ENCODE assay signal across 11 cellular contexts in genomic region chr12:119901670-119902069, GRCh38. TPM values are rescaled to one million over a fixed set of nuclear protein-coding genes. Genes with fewer than 3 reads are reported as not detected.
DNase-seq lines count a peak whose midpoint lies in the region; ATAC-seq, FAIRE-seq and TF ChIP-seq lines count a peak whose summit lies in the region.
"Had no signal": no experiment of that assay in that cellular context is flagged by ENCODE, and none has a peak within 500 bp of the region (broad histone marks: within the 10 kb centered on the region; RNA-seq: fewer than 3 reads in every experiment).

No MANE protein-coding gene starts in this region.

- H3K27ac ChIP-seq in HCT116 (ENCODE audit: low read depth, low read length) (no peak overlapping the region), OCI-LY7 (ENCODE audit: low read depth, low read length, poor library complexity, severe bottlenecking) (no peak overlapping the region), VCaP (0 out of 2 replicates have a peak overlapping the region, but pooled peaks have one; percentile 19), kidney (ENCODE audit: low read depth in 2 of 2, low read length in 2 of 2) (no peak overlapping the region)
- H3K27ac ChIP-seq: C4-2B had no signal

- peak overlapping the region; percentile 33 for H2AFZ ChIP-seq in HCT116 (ENCODE audit: low read depth, low read length, poor library complexity, severe bottlenecking)
- peak overlapping the region; percentile 47; the same call in 1 of the 2 replicates for H2AFZ ChIP-seq in OCI-LY7 (ENCODE audit: low read length)

- POLR2A ChIA-PET in HCT116 (lab: Charles Lee) (no interaction called here), OCI-LY7 (lab: Charles Lee) (no interaction called here)

- CTCF ChIA-PET in HCT116 (lab: Charles Lee) (interaction anchor here (1.4 kb wide), 1 partner anchor 207 kb away, joined by 4 read pairs; no protein-coding TSS in a partner anchor), OCI-LY7 (lab: Charles Lee; ENCODE audit: unreplicated experiment) (no interaction called here)

- peaks cover 6% of the 10 kb centered on the region for H3K27me3 Mint-ChIP-seq in activated CD4-positive, alpha-beta T cell treated with anti-CD3 and anti-CD28 coated beads, Interleukin-2, amount 10 ng/mL, durations not matched to agents 24 days and 14 days

- TF ChIP-seq RAD21 in HCT116 (IDR thresholded peaks at IDR 0.05; ENCODE audit: low read depth): no peak

- H3K27me3 ChIP-seq in HCT116 (ENCODE audit: insufficient read depth, low read length): no peaks in the 10 kb centered on the region
- H3K27me3 ChIP-seq: BE2C had no signal

- H3K79me2 ChIP-seq in HCT116 (ENCODE audit: insufficient read depth, low read length): no peaks in the 10 kb centered on the region
- no peaks in the 10 kb centered on the region for H3K79me2 ChIP-seq in OCI-LY7 (ENCODE audit: insufficient read depth, low read depth, low read length)

- H4K20me1 ChIP-seq in HCT116 (ENCODE audit: insufficient read depth) (no peaks in the 10 kb centered on the region), OCI-LY7 (ENCODE audit: insufficient read depth, low read length) (no peaks in the 10 kb centered on the region)

- H3K36me3 ChIP-seq in HCT116 (ENCODE audit: control insufficient read depth in 1 of 2, insufficient read depth in 2 of 2, low read length in 2 of 2) (no peaks in the 10 kb centered on the region), OCI-LY7 (ENCODE audit: insufficient read depth, low read length) (no peaks in the 10 kb centered on the region), kidney (ENCODE audit: control insufficient read depth in 1 of 2, insufficient read depth in 2 of 2, low read length in 2 of 2) (no peaks in the 10 kb centered on the region)
- H3K36me3 ChIP-seq: BE2C had no signal

- intact Hi-C loops in HCT116 (cut with micrococcal nuclease): loop anchor here (1.0 kb wide), 1 partner anchor 206 kb away; no protein-coding TSS in a partner anchor
- intact Hi-C loops in OCI-LY7 (cut with micrococcal nuclease; ENCODE audit: unreplicated experiment): loop anchor here (5.0 to 10.0 kb wide), 2 partner anchors 199 to 457 kb away; no protein-coding TSS in a partner anchor
- intact Hi-C loops in kidney (cut with DNase I): no loop called here
- intact Hi-C loops in activated CD4-positive, alpha-beta T cell treated with anti-CD3 and anti-CD28 coated beads, Interleukin-2, amount 10 ng/mL, durations not matched to agents 24 days and 14 days (cut with micrococcal nuclease): loop anchor here (2.0 to 10.0 kb wide), 2 partner anchors 93 to 217 kb away; no protein-coding TSS in a partner anchor

- peaks cover 8% of the 10 kb centered on the region for H3K4me1 Mint-ChIP-seq in activated CD4-positive, alpha-beta T cell treated with anti-CD3 and anti-CD28 coated beads, Interleukin-2, amount 10 ng/mL, durations not matched to agents 24 days and 14 days

- TF ChIP-seq POLR2A in HCT116 (IDR thresholded peaks at IDR 0.05; ENCODE audit: borderline replicate concordance, extremely low read depth, insufficient read depth, insufficient read length): no peak

- H3K9ac ChIP-seq in HCT116 (ENCODE audit: low read length) (no peak overlapping the region), kidney (ENCODE audit: low read length in 2 of 2) (no peak overlapping the region)

- ATAC-seq in HCT116: no peak; the same call in 1 of the 2 replicates

- H3K9me2 ChIP-seq in HCT116 (ENCODE audit: insufficient read depth): no peaks in the 10 kb centered on the region
- H3K9me2 ChIP-seq in OCI-LY7 (ENCODE audit: insufficient read depth, low read length): no peaks in the 10 kb centered on the region

- H3K9me3 ChIP-seq in HCT116 (ENCODE audit: control insufficient read depth in 1 of 2, insufficient read depth in 1 of 2, low read depth in 1 of 2, low read length in 2 of 2) (no peaks in the 10 kb centered on the region), OCI-LY7 (ENCODE audit: low read length) (no peaks in the 10 kb centered on the region), kidney (ENCODE audit: control insufficient read depth in 1 of 2, low read length in 2 of 2) (no peaks in the 10 kb centered on the region)
- H3K9me3 ChIP-seq: BE2C had no signal

- FAIRE-seq in kidney (lab: Jason Lieb, UNC): peak; percentile 61

- H3K36me3 Mint-ChIP-seq in activated CD4-positive, alpha-beta T cell treated with anti-CD3 and anti-CD28 coated beads, Interleukin-2, amount 10 ng/mL, durations not matched to agents 24 days and 14 days (ENCODE audit: low read depth): no peaks in the 10 kb centered on the region
- H3K36me3 Mint-ChIP-seq: CD4-positive, alpha-beta memory T cell had no signal

- H3K4me2 ChIP-seq in HCT116 (ENCODE audit: low read length) (peak overlapping the region; percentile 15), OCI-LY7 (ENCODE audit: low read length) (no peak overlapping the region)

- peaks cover 0 to 4% of the 10 kb centered on the region in 2 experiments; a peak in 1 of 4 replicates for H3K4me1 ChIP-seq in HCT116 (ENCODE audit: control insufficient read depth in 1 of 2, insufficient read depth in 2 of 2, low read length in 2 of 2)
- no peaks in the 10 kb centered on the region for H3K4me1 ChIP-seq in OCI-LY7 (ENCODE audit: insufficient read depth, low read length, poor library complexity, severe bottlenecking)
- no peaks in the 10 kb centered on the region for H3K4me1 ChIP-seq in kidney (ENCODE audit: control insufficient read depth in 1 of 2, insufficient read depth in 1 of 2, low read depth in 1 of 2, low read length in 2 of 2)
- H3K4me1 ChIP-seq: BE2C had no signal

- H3K27ac Mint-ChIP-seq in activated CD4-positive, alpha-beta T cell treated with anti-CD3 and anti-CD28 coated beads, Interleukin-2, amount 10 ng/mL, durations not matched to agents 24 days and 14 days: no peak overlapping the region
- H3K27ac Mint-ChIP-seq: CD4-positive, alpha-beta memory T cell had no signal

- RAD21 ChIA-PET in HCT116 (lab: Charles Lee; ENCODE audit: low non-redundant PET in 1 of 2, low total read pairs in 2 of 2, uncharacterized antibody in 2 of 2, unreplicated experiment in 2 of 2): no interaction called here

- DNase-seq in HCT116 (ENCODE audit: low read depth, low spot score) (no peak), OCI-LY7 (ENCODE audit: low spot score) (no peak), kidney (no peak), SHP77 treated with DMSO at 0.1 percent for 48 hours (lab: John Stamatoyannopoulos, UW) (no peak), NCI-H345 (lab: John Stamatoyannopoulos, UW) (no peak)
- no peak for DNase-seq in activated CD4-positive, alpha-beta T cell treated with anti-CD3 and anti-CD28 coated beads, Interleukin-2, amount 10 ng/mL, durations not matched to agents 24 days and 14 days
- DNase-seq in activated effector memory CD4-positive, alpha-beta T cell treated with anti-CD3 and anti-CD28 coated beads, Interleukin-2, amount 50 U/mL, for 16 hours: no peak

- no peaks in the 10 kb centered on the region for H3K9me3 Mint-ChIP-seq in activated CD4-positive, alpha-beta T cell treated with anti-CD3 and anti-CD28 coated beads, Interleukin-2, amount 10 ng/mL, durations not matched to agents 24 days and 14 days
- H3K9me3 Mint-ChIP-seq: CD4-positive, alpha-beta memory T cell had no signal

- no peak overlapping the region for H3K4me3 Mint-ChIP-seq in activated CD4-positive, alpha-beta T cell treated with anti-CD3 and anti-CD28 coated beads, Interleukin-2, amount 10 ng/mL, durations not matched to agents 24 days and 14 days
- H3K4me3 Mint-ChIP-seq: CD4-positive, alpha-beta memory T cell had no signal

- no peak for TF ChIP-seq CTCF in HCT116 (IDR thresholded peaks at IDR 0.05 in 2 of 3, conservative IDR thresholded peaks at IDR 0.05 in 1 of 3; ENCODE audit: borderline replicate concordance in 1 of 3, insufficient read depth in 1 of 3, low read depth in 2 of 3, low read length in 2 of 3)
- TF ChIP-seq CTCF in OCI-LY7 (conservative IDR thresholded peaks at IDR 0.05; ENCODE audit: low read length): no peak
- TF ChIP-seq CTCF in VCaP (conservative IDR thresholded peaks at IDR 0.05): no peak
- no peak for TF ChIP-seq CTCF in kidney (IDR thresholded peaks at IDR 0.05; ENCODE audit: borderline replicate concordance, extremely low read depth, insufficient read depth)

- H3K4me3 ChIP-seq in HCT116 (replicated peaks in 1 of 2; ENCODE audit: low read depth in 1 of 2, low read length in 2 of 2) (no peak overlapping the region), OCI-LY7 (ENCODE audit: low read depth, low read length, poor library complexity, severe bottlenecking) (no peak overlapping the region), kidney (ENCODE audit: low read length in 2 of 2) (no peak overlapping the region)

- BruUV-seq in HCT116 (replicated peaks; lab: Mats Ljungman, UMichigan) (no TSS peak), OCI-LY7 (replicated peaks; lab: Mats Ljungman, UMichigan) (no TSS peak)

TF ChIP-seq in HCT116, 20 proteins besides CTCF, POLR2A, EP300 and RAD21:
- no peak for TF ChIP-seq CBX3 (IDR thresholded peaks at IDR 0.05; ENCODE audit: low read depth)
- TF ChIP-seq ATF3 (IDR thresholded peaks at IDR 0.05): no peak

RNA-seq across cellular contexts. Expression of gene CIT, which starts 24.6 kb away (rescaled TPM):
- total RNA-seq in HCT116 (2021; ENCODE audit: unreplicated experiment) (54.2 TPM), OCI-LY7 (2022) (90.1 and 117 TPM in 2 replicates), kidney (81.6 TPM)
- 25.5 and 29.6 TPM in 2 replicates for polyA plus RNA-seq in HCT116 (2012)
- total RNA-seq in OCI-LY7 (2014; rRNA removed; shearing (Covaris generic)): 33.4 and 74.4 TPM in 2 replicates
- 3.0 TPM for polyA plus RNA-seq in kidney (ENCODE audit: insufficient read depth, low read depth, low replicate concordance)
- 44.5 and 51.5 TPM in 2 replicates for total RNA-seq in activated CD4-positive, alpha-beta T cell treated with anti-CD3 and anti-CD28 coated beads, Interleukin-2, amount 10 ng/mL, durations not matched to agents 24 days and 14 days
